ENCODE assay signal across 33 cellular contexts in the genomic region with DNA sequence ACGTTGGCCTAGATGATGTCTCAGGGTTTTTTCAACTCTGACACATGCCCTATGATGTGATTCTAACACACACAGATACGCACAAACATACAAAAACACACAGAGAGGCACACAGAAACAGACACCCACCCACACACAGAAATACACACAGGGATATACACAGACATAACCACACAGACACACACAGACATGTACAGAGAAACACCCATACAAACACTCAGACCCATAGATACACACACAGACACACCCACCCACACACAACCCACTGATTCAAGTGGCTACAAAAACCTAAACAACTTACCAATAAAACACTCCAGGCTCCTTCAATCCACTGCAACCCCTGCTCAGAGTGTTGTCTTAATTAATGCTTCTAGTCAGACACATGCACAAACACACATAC.
"Had no signal": no experiment of that assay in that cellular context is flagged by ENCODE, and none has a peak within 500 bp of the region (broad histone marks: within the 10 kb centered on the region; RNA-seq: fewer than 3 reads in every experiment).

No MANE protein-coding gene starts in this region.

- H3K4me1 Mint-ChIP-seq: activated B cell treated with CpG ODN at 0.5 μM for 24 hours; activated CD4-positive, alpha-beta T cell treated with anti-CD3 and anti-CD28 coated beads, Interleukin-2, amount 10 ng/mL, durations not matched to agents 24 days and 14 days; activated CD8-positive, alpha-beta memory T cell treated with anti-CD3 and anti-CD28 coated beads, Interleukin-2, amount 10 ng/mL, durations not matched to agents 7 days and 5 days; activated naive CD8-positive, alpha-beta T cell treated with anti-CD3 and anti-CD28 coated beads for 36 hours; activated T-helper 17 cell treated with anti-CD3 and anti-CD28 coated beads, Interleukin-2, amount 50 U/mL, for 72 hours; T-cell; T-helper 17 cell had no signal

- H3K36me3 Mint-ChIP-seq: activated CD4-positive, alpha-beta memory T cell treated with anti-CD3 and anti-CD28 coated beads for 36 hours; activated CD8-positive, alpha-beta memory T cell treated with anti-CD3 and anti-CD28 coated beads, Interleukin-2, amount 10 ng/mL, durations not matched to agents 7 days and 5 days; activated naive CD4-positive, alpha-beta T cell treated with anti-CD3 and anti-CD28 coated beads, Interleukin-2, amount 50 U/mL, for 72 hours; activated naive CD8-positive, alpha-beta T cell treated with anti-CD3 and anti-CD28 coated beads for 36 hours; T-cell had no signal

- H3K9me3 ChIP-seq: adrenal gland, body of pancreas, breast epithelium had no signal

- H3K27me3 ChIP-seq: adrenal gland, body of pancreas, brain microvascular endothelial cell, breast epithelium had no signal

- H3K36me3 ChIP-seq: adrenal gland, brain microvascular endothelial cell, breast epithelium had no signal

- H3K4me1 ChIP-seq: adrenal gland, body of pancreas, breast epithelium had no signal

- H3K9me3 Mint-ChIP-seq: activated B cell treated with CpG ODN at 0.5 μM for 24 hours; activated CD4-positive, alpha-beta memory T cell treated with anti-CD3 and anti-CD28 coated beads for 36 hours; activated CD4-positive, alpha-beta T cell treated with anti-CD3 and anti-CD28 coated beads, Interleukin-2, amount 10 ng/mL, durations not matched to agents 24 days and 14 days; activated naive CD4-positive, alpha-beta T cell treated with anti-CD3 and anti-CD28 coated beads for 36 hours; activated naive CD4-positive, alpha-beta T cell treated with anti-CD3 and anti-CD28 coated beads, Interleukin-2, amount 50 U/mL, for 72 hours; activated naive CD8-positive, alpha-beta T cell treated with anti-CD3 and anti-CD28 coated beads for 36 hours; activated T-cell treated with anti-CD3 and anti-CD28 coated beads, Interleukin-2, amount 50 U/mL, for 24 hours; activated T-cell treated with anti-CD3 and anti-CD28 coated beads, Interleukin-2, amount 50 U/mL, for 72 hours; activated T-helper 1 cell treated with anti-CD3 and anti-CD28 coated beads, Interleukin-12 subunit alpha, Interleukin-12 subunit beta, Interleukin-2, Interleukin-4 antibody, amounts not matched to agents 30 ng/mL and 10 ng/mL and 1 ng/mL, durations not matched to agents 14 hours and 24 hours and 36 hours; activated T-helper 17 cell treated with anti-CD3 and anti-CD28 coated beads, Interleukin-2, amount 50 U/mL, for 72 hours; T-cell had no signal

- ATAC-seq: activated CD8-positive, alpha-beta memory T cell treated with anti-CD3 and anti-CD28 coated beads, Interleukin-2, amount 10 ng/mL, durations not matched to agents 7 days and 5 days; activated CD8-positive, alpha-beta T cell treated with anti-CD3 and anti-CD28 coated beads, Interleukin-2, amount 10 ng/mL, durations not matched to agents 7 days and 5 days; activated naive CD4-positive, alpha-beta T cell treated with anti-CD3 and anti-CD28 coated beads, Interleukin-2, amount 50 U/mL, for 72 hours; activated T-cell treated with anti-CD3 and anti-CD28 coated beads, Interleukin-2, amount 50 U/mL, for 72 hours; activated T-helper 17 cell treated with anti-CD3 and anti-CD28 coated beads, Interleukin-2, amount 50 U/mL, for 72 hours; body of pancreas; T-cell; T-helper 17 cell had no signal

- H3K4me3 Mint-ChIP-seq: activated B cell treated with CpG ODN at 0.5 μM for 24 hours; activated CD4-positive, alpha-beta memory T cell treated with anti-CD3 and anti-CD28 coated beads for 36 hours; activated CD4-positive, alpha-beta T cell treated with anti-CD3 and anti-CD28 coated beads, Interleukin-2, amount 10 ng/mL, durations not matched to agents 24 days and 14 days; activated CD8-positive, alpha-beta memory T cell treated with anti-CD3 and anti-CD28 coated beads, Interleukin-2, amount 10 ng/mL, durations not matched to agents 7 days and 5 days; activated CD8-positive, alpha-beta T cell treated with anti-CD3 and anti-CD28 coated beads, Interleukin-2, amount 10 ng/mL, durations not matched to agents 7 days and 5 days; activated naive CD4-positive, alpha-beta T cell treated with anti-CD3 and anti-CD28 coated beads for 36 hours; activated naive CD8-positive, alpha-beta T cell treated with anti-CD3 and anti-CD28 coated beads for 36 hours; activated T-cell treated with anti-CD3 and anti-CD28 coated beads, Interleukin-2, amount 50 U/mL, for 24 hours; activated T-cell treated with anti-CD3 and anti-CD28 coated beads, Interleukin-2, amount 50 U/mL, for 72 hours; activated T-helper 1 cell treated with anti-CD3 and anti-CD28 coated beads, Interleukin-12 subunit alpha, Interleukin-12 subunit beta, Interleukin-2, Interleukin-4 antibody, amounts not matched to agents 30 ng/mL and 10 ng/mL and 1 ng/mL, durations not matched to agents 14 hours and 24 hours and 36 hours; activated T-helper 17 cell treated with anti-CD3 and anti-CD28 coated beads, Interleukin-2, amount 50 U/mL, for 72 hours; T-cell; T-helper 17 cell had no signal

- DNase-seq: activated B cell treated with CpG ODN at 0.5 μM for 24 hours; activated CD4-positive, alpha-beta memory T cell treated with anti-CD3 and anti-CD28 coated beads for 36 hours; activated CD4-positive, alpha-beta T cell treated with anti-CD3 and anti-CD28 coated beads for 4 hours; activated CD4-positive, alpha-beta T cell treated with anti-CD3 and anti-CD28 coated beads, Interleukin-2, amount 10 ng/mL, durations not matched to agents 24 days and 14 days; activated CD4-positive, alpha-beta T cell treated with anti-CD3 and anti-CD28 coated beads, Interleukin-2, amount 50 U/mL, for 1 hour; activated CD4-positive, alpha-beta T cell treated with anti-CD3 and anti-CD28 coated beads, Interleukin-2, amount 50 U/mL, for 4 hours; activated CD4-positive, CD25-positive, alpha-beta regulatory T cell treated with anti-CD3 and anti-CD28 coated beads, Interleukin-2, amount 50 U/mL, for 72 hours; activated CD8-positive, alpha-beta memory T cell treated with anti-CD3 and anti-CD28 coated beads for 24 hours; activated CD8-positive, alpha-beta memory T cell treated with anti-CD3 and anti-CD28 coated beads, Interleukin-2, amount 10 ng/mL, durations not matched to agents 7 days and 5 days; activated CD8-positive, alpha-beta memory T cell treated with anti-CD3 and anti-CD28 coated beads, Interleukin-2, amount 50 U/mL, for 48 hours; activated CD8-positive, alpha-beta T cell treated with anti-CD3 and anti-CD28 coated beads, Interleukin-2, amount 10 ng/mL, durations not matched to agents 7 days and 5 days; activated effector memory CD4-positive, alpha-beta T cell treated with anti-CD3 and anti-CD28 coated beads, Interleukin-2, amount 50 U/mL, for 16 hours; activated gamma-delta T cell treated with Interleukin-2 at 50 U/mL for 16 hours; activated naive CD4-positive, alpha-beta T cell; activated naive CD4-positive, alpha-beta T cell treated with anti-CD3 and anti-CD28 coated beads for 36 hours; activated naive CD4-positive, alpha-beta T cell treated with anti-CD3 and anti-CD28 coated beads, Interleukin-2, amount 50 U/mL, for 16 hours; activated naive CD8-positive, alpha-beta T cell treated with anti-CD3 and anti-CD28 coated beads for 36 hours; activated T-cell treated with anti-CD3 and anti-CD28 coated beads, Interleukin-2, amount 50 U/mL, for 24 hours; activated T-cell treated with anti-CD3 and anti-CD28 coated beads, Interleukin-2, amount 50 U/mL, for 72 hours; adrenal gland; amniotic stem cell; aorta; body of pancreas; brain microvascular endothelial cell; central memory CD4-positive, alpha-beta T cell; T-cell; T-helper 17 cell; T1000 had no signal

- H3K27ac ChIP-seq: adrenal gland, body of pancreas, brain microvascular endothelial cell, breast epithelium, VCaP had no signal

- H3K4me3 ChIP-seq: adrenal gland, body of pancreas, breast epithelium had no signal
